5 cellular contexts compared by ENCODE assay signal in the genomic region with DNA sequence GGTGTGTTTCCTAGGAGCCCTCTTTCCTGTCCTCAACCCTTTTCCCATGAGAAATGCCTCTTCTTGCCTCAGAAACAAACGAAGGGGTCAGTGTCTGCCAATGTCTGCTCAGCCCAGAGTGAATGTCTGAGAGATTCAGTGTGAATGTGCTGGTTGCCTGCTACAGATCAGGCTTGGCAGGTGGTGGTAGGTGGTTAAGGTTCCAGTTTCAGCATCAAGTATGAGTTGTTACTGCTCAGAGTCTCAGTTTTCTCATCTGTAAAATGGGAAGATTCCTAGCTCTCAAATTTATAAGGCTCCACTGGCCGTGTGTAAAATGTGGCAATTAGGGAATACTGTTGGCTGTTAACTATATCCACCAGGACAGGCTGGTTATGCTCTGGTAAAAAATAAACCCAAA.
A peak's percentile ranks its signal among the peaks of the same experiment; 100 is the strongest.
DNase-seq lines count a peak whose midpoint lies in the region; ATAC-seq, FAIRE-seq and TF ChIP-seq lines count a peak whose summit lies in the region.
"Not testable (repeated sequence)": the region's sequence is repeated elsewhere in the genome, so short reads cannot be mapped to it uniquely, and the experiment has no call there.

No MANE protein-coding gene starts in this region.

- intact Hi-C loops in activated CD4-positive, alpha-beta T cell treated with anti-CD3 and anti-CD28 coated beads, Interleukin-2, amount 10 ng/mL, durations not matched to agents 24 days and 14 days (cut with micrococcal nuclease); mammary epithelial cell (cut with micrococcal nuclease); HepG2 (cut with micrococcal nuclease; ENCODE audit: unreplicated experiment): not testable (repeated sequence)

- FAIRE-seq in HepG2 (lab: Jason Lieb, UNC): not testable (repeated sequence)

- not testable (repeated sequence) for H4K20me1 ChIP-seq in Karpas-422 (ENCODE audit: insufficient read depth, low read depth, low read length); mammary epithelial cell (ENCODE audit: insufficient read depth, low read length); HepG2 (ENCODE audit: insufficient read depth, low read length)

- H3K27me3 Mint-ChIP-seq in activated CD4-positive, alpha-beta T cell treated with anti-CD3 and anti-CD28 coated beads, Interleukin-2, amount 10 ng/mL, durations not matched to agents 24 days and 14 days; activated T-helper 17 cell treated with anti-CD3 and anti-CD28 coated beads, Interleukin-2, amount 50 U/mL, for 72 hours: not testable (repeated sequence)

- TF ChIP-seq POLR2A in HepG2 (IDR thresholded peaks at IDR 0.05; ENCODE audit: insufficient read depth in 1 of 2, low read depth in 2 of 2, low read length in 2 of 2): not testable (repeated sequence)

- TF ChIP-seq RAD21 in HepG2 (CRISPR knock-in tag; IDR thresholded peaks at IDR 0.05): not testable (repeated sequence)

- not testable (repeated sequence) for TF ChIP-seq CTCF in mammary epithelial cell (conservative IDR thresholded peaks at IDR 0.05 in 1 of 2, IDR thresholded peaks at IDR 0.05 in 1 of 2; ENCODE audit: extremely low read depth in 1 of 2, insufficient read depth in 1 of 2, low read depth in 1 of 2, low read length in 2 of 2); HepG2 (CRISPR knock-in tag; IDR thresholded peaks at IDR 0.05)

- not testable (repeated sequence) for H3K4me3 Mint-ChIP-seq in activated CD4-positive, alpha-beta T cell treated with anti-CD3 and anti-CD28 coated beads, Interleukin-2, amount 10 ng/mL, durations not matched to agents 24 days and 14 days; activated T-helper 17 cell treated with anti-CD3 and anti-CD28 coated beads, Interleukin-2, amount 50 U/mL, for 72 hours

- H3K9me3 ChIP-seq in Karpas-422 (ENCODE audit: low read length); mammary epithelial cell (replicated peaks; ENCODE audit: insufficient read depth, low read length); HepG2 (ENCODE audit: low read length): not testable (repeated sequence)

- BruUV-seq in mammary epithelial cell (replicated peaks; lab: Mats Ljungman, UMichigan): TSS peak; percentile 10
- not testable (repeated sequence) for BruUV-seq in HepG2 (replicated peaks; lab: Mats Ljungman, UMichigan)

- H3K4me1 ChIP-seq in Karpas-422 (ENCODE audit: low read length); mammary epithelial cell (ENCODE audit: insufficient read depth, low read length); HepG2 (ENCODE audit: insufficient read depth, low read length): not testable (repeated sequence)

- H3K4me2 ChIP-seq in Karpas-422 (ENCODE audit: low read depth, low read length, poor library complexity, severe bottlenecking); mammary epithelial cell (ENCODE audit: insufficient read depth, low read depth, low read length); HepG2 (ENCODE audit: low read depth, low read length): not testable (repeated sequence)

- not testable (repeated sequence) for H3K9me2 ChIP-seq in Karpas-422 (replicated peaks; ENCODE audit: insufficient read depth, low read length)

- not testable (repeated sequence) for H3K9ac ChIP-seq in Karpas-422 (ENCODE audit: low read length); mammary epithelial cell (ENCODE audit: insufficient read depth, low read length); HepG2 (ENCODE audit: insufficient read depth, low read depth, low read length)

- not testable (repeated sequence) for H3K79me2 ChIP-seq in Karpas-422 (ENCODE audit: low read length); mammary epithelial cell (ENCODE audit: insufficient read depth, low read length); HepG2 (ENCODE audit: insufficient read depth, low read length)

- not testable (repeated sequence) for H3K4me1 Mint-ChIP-seq in activated CD4-positive, alpha-beta T cell treated with anti-CD3 and anti-CD28 coated beads, Interleukin-2, amount 10 ng/mL, durations not matched to agents 24 days and 14 days; activated T-helper 17 cell treated with anti-CD3 and anti-CD28 coated beads, Interleukin-2, amount 50 U/mL, for 72 hours

- H3K27ac Mint-ChIP-seq in activated CD4-positive, alpha-beta T cell treated with anti-CD3 and anti-CD28 coated beads, Interleukin-2, amount 10 ng/mL, durations not matched to agents 24 days and 14 days: peak overlapping the region; percentile 40
- H3K27ac Mint-ChIP-seq in activated T-helper 17 cell treated with anti-CD3 and anti-CD28 coated beads, Interleukin-2, amount 50 U/mL, for 72 hours: not testable (repeated sequence)

- H3K27ac ChIP-seq in Karpas-422 (ENCODE audit: low read length); mammary epithelial cell (ENCODE audit: insufficient read depth, low read depth, low read length); HepG2 (ENCODE audit: extremely low read length, insufficient read depth, low read length): not testable (repeated sequence)

- not testable (repeated sequence) for H3K9me3 Mint-ChIP-seq in activated CD4-positive, alpha-beta T cell treated with anti-CD3 and anti-CD28 coated beads, Interleukin-2, amount 10 ng/mL, durations not matched to agents 24 days and 14 days; activated T-helper 17 cell treated with anti-CD3 and anti-CD28 coated beads, Interleukin-2, amount 50 U/mL, for 72 hours

- ATAC-seq in activated T-helper 17 cell treated with anti-CD3 and anti-CD28 coated beads, Interleukin-2, amount 50 U/mL, for 72 hours (replicated peaks): peak; percentile 81
- ATAC-seq in HepG2: not testable (repeated sequence)

- not testable (repeated sequence) for H2AFZ ChIP-seq in Karpas-422 (ENCODE audit: low read length); mammary epithelial cell (ENCODE audit: low read depth, low read length); HepG2 (ENCODE audit: low read length)

- dilution Hi-C loops in mammary epithelial cell (cut with HindIII; ENCODE audit: low sequenced_read_pairs): not testable (repeated sequence)

- WGBS in mammary epithelial cell (ENCODE audit: low coverage, missing lambda C conversion rate): 100% methylated on average over 1 of the region's 2 CpGs
- WGBS in HepG2 (ENCODE audit: low lambda C conversion rate): 83% methylated on average over 2 of the region's 2 CpGs

- POLR2A ChIA-PET in HepG2 (lab: Yijun Ruan, JAX): not testable (repeated sequence)

- not testable (repeated sequence) for H3K36me3 ChIP-seq in Karpas-422 (ENCODE audit: insufficient read depth, low read length); mammary epithelial cell (ENCODE audit: insufficient read depth, low read length); HepG2 (replicated peaks in 1 of 2; ENCODE audit: control insufficient read depth in 1 of 2, insufficient read depth in 2 of 2, low read length in 2 of 2)

- not testable (repeated sequence) for H3K27me3 ChIP-seq in Karpas-422 (ENCODE audit: low read length); mammary epithelial cell (ENCODE audit: insufficient read depth, low read length); HepG2 (ENCODE audit: control insufficient read depth in 1 of 2, insufficient read depth in 2 of 2, low read length in 2 of 2)

- TF ChIP-seq EP300 in HepG2 (IDR thresholded peaks at IDR 0.05; ENCODE audit: low read depth in 2 of 2, low read length in 2 of 2); HepG2 (CRISPR knock-in tag; IDR thresholded peaks at IDR 0.05; ENCODE audit: borderline replicate concordance): not testable (repeated sequence)

- in situ Hi-C loops in mammary epithelial cell (cut with MboI; ENCODE audit: low sequenced_read_pairs in 2 of 2); HepG2 (cut with HindIII; ENCODE audit: extremely low pct_ligation_motif_present, low pct_unique_long_range_greater_than_20kb): not testable (repeated sequence)

- not testable (repeated sequence) for H3K4me3 ChIP-seq in Karpas-422 (ENCODE audit: low read length); mammary epithelial cell (replicated peaks in 1 of 3; ENCODE audit: insufficient read depth in 1 of 3, low read depth in 2 of 3, low read length in 3 of 3); HepG2 (replicated peaks in 1 of 3; ENCODE audit: insufficient read depth in 1 of 3, low read depth in 2 of 3, low read length in 3 of 3)

- CTCF ChIA-PET in mammary epithelial cell (lab: Charles Lee; ENCODE audit: low non-redundant PET); HepG2 (lab: Yijun Ruan, JAX; ENCODE audit: low intra/inter-chr PET ratio, low total read pairs): not testable (repeated sequence)

- peak; percentile 24 for DNase-seq in Karpas-422
- not testable (repeated sequence) for DNase-seq in activated CD4-positive, alpha-beta T cell treated with anti-CD3 and anti-CD28 coated beads, Interleukin-2, amount 10 ng/mL, durations not matched to agents 24 days and 14 days; mammary epithelial cell; HepG2 (ENCODE audit: low spot score)

- H3K36me3 Mint-ChIP-seq in activated CD4-positive, alpha-beta T cell treated with anti-CD3 and anti-CD28 coated beads, Interleukin-2, amount 10 ng/mL, durations not matched to agents 24 days and 14 days (ENCODE audit: low read depth); activated T-helper 17 cell treated with anti-CD3 and anti-CD28 coated beads, Interleukin-2, amount 50 U/mL, for 72 hours (ENCODE audit: low read depth): not testable (repeated sequence)

TF ChIP-seq in HepG2, 621 proteins besides CTCF, POLR2A, EP300 and RAD21:
- peak; percentile 64 for TF ChIP-seq ZNF629 (CRISPR knock-in tag; conservative IDR thresholded peaks at IDR 0.05)
